Comparison of ENCODE assay signal across 12 cellular contexts in the genomic region with DNA sequence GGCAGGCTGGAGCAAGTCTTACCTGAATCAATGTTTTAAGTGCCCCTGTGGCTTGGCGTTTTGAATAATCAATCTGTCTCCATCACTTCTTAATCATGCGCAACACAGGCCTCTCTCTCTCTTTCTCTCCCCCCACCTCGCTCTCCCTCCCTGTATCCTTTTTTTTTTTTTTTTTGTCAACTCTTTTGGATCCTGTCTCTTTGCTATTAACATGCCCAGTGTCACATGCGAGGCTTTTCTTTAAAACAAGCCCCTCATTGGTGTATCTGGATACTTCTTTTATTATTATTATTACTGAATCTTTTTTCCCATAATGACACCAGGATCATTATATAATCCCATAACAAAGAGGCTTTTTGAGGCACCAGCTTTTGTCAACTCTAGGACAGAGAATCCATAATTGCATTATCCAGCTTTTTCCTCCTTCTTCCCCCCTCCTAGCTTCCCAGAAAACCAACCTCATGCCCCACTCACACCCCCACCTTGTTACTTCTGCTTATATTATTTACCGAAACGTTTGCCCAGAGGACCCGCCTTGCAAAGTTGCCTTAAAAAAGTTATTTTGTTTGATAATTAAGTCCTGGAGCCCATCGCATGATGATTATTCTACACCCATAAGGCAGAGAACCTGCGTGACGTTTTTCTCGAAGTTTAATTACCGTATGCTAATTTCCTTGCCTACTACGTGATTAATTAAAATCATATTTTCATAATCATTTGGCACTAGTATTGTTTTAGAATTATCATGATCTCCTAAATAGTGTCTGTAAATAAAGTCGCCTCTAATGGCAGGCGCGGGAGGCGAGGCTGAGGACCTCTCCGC.
DNase-seq lines count a peak whose midpoint lies in the region; ATAC-seq, FAIRE-seq and TF ChIP-seq lines count a peak whose summit lies in the region.
"Had no signal": no experiment of that assay in that cellular context is flagged by ENCODE, and none has a peak within 500 bp of the region (broad histone marks: within the 10 kb centered on the region; RNA-seq: fewer than 3 reads in every experiment).

No MANE protein-coding gene starts in this region.

- no peak overlapping the region for H2AFZ ChIP-seq in neural cell (ENCODE audit: low read depth, low read length)
- H2AFZ ChIP-seq in Karpas-422 (ENCODE audit: low read length): no peak overlapping the region

- peaks cover 25% of the 10 kb centered on the region for H3K4me1 Mint-ChIP-seq in central memory CD8-positive, alpha-beta T cell

- H3K27ac ChIP-seq in neural cell (ENCODE audit: low read length): peak overlapping the region; percentile 79
- no peak overlapping the region for H3K27ac ChIP-seq in Karpas-422 (ENCODE audit: low read length)
- H3K27ac ChIP-seq: C4-2B, KMS-11 had no signal

- no peak for TF ChIP-seq EP300 in neural cell (conservative IDR thresholded peaks at IDR 0.05; ENCODE audit: poor library complexity, severe bottlenecking)

- H4K20me1 ChIP-seq in neural cell (ENCODE audit: insufficient read depth): no peaks in the 10 kb centered on the region
- H4K20me1 ChIP-seq in Karpas-422 (ENCODE audit: insufficient read depth, low read depth, low read length): no peaks in the 10 kb centered on the region

- H3K27ac Mint-ChIP-seq in central memory CD8-positive, alpha-beta T cell (ENCODE audit: low read depth): peak overlapping the region; percentile 53

- no peak for TF ChIP-seq RAD21 in neural cell (conservative IDR thresholded peaks at IDR 0.05)

- H3K4me2 ChIP-seq in neural cell (ENCODE audit: low read length): peak overlapping the region; percentile 98
- no peak overlapping the region for H3K4me2 ChIP-seq in Karpas-422 (ENCODE audit: low read depth, low read length, poor library complexity, severe bottlenecking)

- H3K9me2 ChIP-seq in neural cell (ENCODE audit: insufficient read depth, low read length) (no peaks in the 10 kb centered on the region), Karpas-422 (replicated peaks; ENCODE audit: insufficient read depth, low read length) (no peaks in the 10 kb centered on the region)

- H3K9me3 Mint-ChIP-seq in central memory CD8-positive, alpha-beta T cell: peaks cover 6% of the 10 kb centered on the region

- H3K4me3 ChIP-seq in AG10803 (ENCODE audit: low read length): peak overlapping the region; percentile 74
- peak overlapping the region; percentile 48; the same call in 1 of the 2 replicates for H3K4me3 ChIP-seq in GM08714 (ENCODE audit: low read length)
- peak overlapping the region; percentile 84 for H3K4me3 ChIP-seq in neural cell (ENCODE audit: low read length)
- no peak overlapping the region for H3K4me3 ChIP-seq in Karpas-422 (ENCODE audit: low read length)

- FAIRE-seq in D721Med (lab: Jason Lieb, UNC): no peak
- FAIRE-seq: G401.6 had no signal

- H3K27me3 ChIP-seq in neural cell (ENCODE audit: insufficient read depth, low read depth, low read length) (peaks cover 59% of the 10 kb centered on the region), Karpas-422 (ENCODE audit: low read length) (no peaks in the 10 kb centered on the region)

- H3K27me3 Mint-ChIP-seq in central memory CD8-positive, alpha-beta T cell: peaks cover 78% of the 10 kb centered on the region

- H3K9me3 ChIP-seq in neural cell (ENCODE audit: low read length) (no peaks in the 10 kb centered on the region), Karpas-422 (ENCODE audit: low read length) (no peaks in the 10 kb centered on the region)

- DNase-seq in AG10803 (ENCODE audit: low read depth): no peak
- DNase-seq in central memory CD8-positive, alpha-beta T cell (ENCODE audit: low spot score in 2 of 2): no peak
- no peak for DNase-seq in MV-4-11 (lab: John Stamatoyannopoulos, UW)
- DNase-seq in Karpas-422: no peak
- DNase-seq in D721Med (ENCODE audit: insufficient read length, low spot score): no peak
- DNase-seq: NCI-H187; stimulated activated CD4-positive, alpha-beta T cell treated with anti-CD3 and anti-CD28 coated beads, Interleukin-4, amount 100 ng/mL, for 1 hour had no signal

- no peak overlapping the region for H3K4me3 Mint-ChIP-seq in central memory CD8-positive, alpha-beta T cell

- H3F3A ChIP-seq in neural cell (ENCODE audit: insufficient read depth, low read length, poor library complexity, severe bottlenecking): peaks cover 8% of the 10 kb centered on the region

- no peak for ATAC-seq in central memory CD8-positive, alpha-beta T cell (replicated peaks; ENCODE audit: extremely low read depth, poor library complexity, severe bottlenecking)

- H3K79me2 ChIP-seq in neural cell (replicated peaks; ENCODE audit: insufficient read depth, low read length): no peaks in the 10 kb centered on the region
- H3K79me2 ChIP-seq in Karpas-422 (ENCODE audit: low read length): 0 out of 2 replicates have a peak, but pooled peaks cover 3% of the 10 kb centered on the region

- TF ChIP-seq CTCF in AG10803 (conservative IDR thresholded peaks at IDR 0.05; ENCODE audit: low read length) (no peak), neural cell (IDR thresholded peaks at IDR 0.05; ENCODE audit: poor library complexity, severe bottlenecking) (no peak), D721Med (IDR thresholded peaks at IDR 0.05; ENCODE audit: insufficient read depth, missing control alignments) (no peak)

- H3K9ac ChIP-seq in neural cell (ENCODE audit: low read length) (peak overlapping the region; percentile 80), Karpas-422 (ENCODE audit: low read length) (no peak overlapping the region)
- H3K9ac ChIP-seq: KMS-11 had no signal

- H3K36me3 ChIP-seq in neural cell (ENCODE audit: insufficient read depth, low read length): no peaks in the 10 kb centered on the region
- no peaks in the 10 kb centered on the region for H3K36me3 ChIP-seq in Karpas-422 (ENCODE audit: insufficient read depth, low read length)

- peaks cover 9% of the 10 kb centered on the region for H3K36me3 Mint-ChIP-seq in central memory CD8-positive, alpha-beta T cell (ENCODE audit: insufficient read depth)

- peaks cover 34% of the 10 kb centered on the region for H3K4me1 ChIP-seq in Karpas-422 (ENCODE audit: low read length)

TF ChIP-seq in neural cell, 6 proteins besides CTCF, POLR2A, EP300 and RAD21:
- TF ChIP-seq TAF1 (IDR thresholded peaks at IDR 0.05; ENCODE audit: low read depth): no peak
- no peak for TF ChIP-seq EZH2 (IDR thresholded peaks at IDR 0.05; ENCODE audit: borderline replicate concordance, insufficient read depth, low read length, poor library complexity, severe bottlenecking)
- TF ChIP-seq, protein P1, sequence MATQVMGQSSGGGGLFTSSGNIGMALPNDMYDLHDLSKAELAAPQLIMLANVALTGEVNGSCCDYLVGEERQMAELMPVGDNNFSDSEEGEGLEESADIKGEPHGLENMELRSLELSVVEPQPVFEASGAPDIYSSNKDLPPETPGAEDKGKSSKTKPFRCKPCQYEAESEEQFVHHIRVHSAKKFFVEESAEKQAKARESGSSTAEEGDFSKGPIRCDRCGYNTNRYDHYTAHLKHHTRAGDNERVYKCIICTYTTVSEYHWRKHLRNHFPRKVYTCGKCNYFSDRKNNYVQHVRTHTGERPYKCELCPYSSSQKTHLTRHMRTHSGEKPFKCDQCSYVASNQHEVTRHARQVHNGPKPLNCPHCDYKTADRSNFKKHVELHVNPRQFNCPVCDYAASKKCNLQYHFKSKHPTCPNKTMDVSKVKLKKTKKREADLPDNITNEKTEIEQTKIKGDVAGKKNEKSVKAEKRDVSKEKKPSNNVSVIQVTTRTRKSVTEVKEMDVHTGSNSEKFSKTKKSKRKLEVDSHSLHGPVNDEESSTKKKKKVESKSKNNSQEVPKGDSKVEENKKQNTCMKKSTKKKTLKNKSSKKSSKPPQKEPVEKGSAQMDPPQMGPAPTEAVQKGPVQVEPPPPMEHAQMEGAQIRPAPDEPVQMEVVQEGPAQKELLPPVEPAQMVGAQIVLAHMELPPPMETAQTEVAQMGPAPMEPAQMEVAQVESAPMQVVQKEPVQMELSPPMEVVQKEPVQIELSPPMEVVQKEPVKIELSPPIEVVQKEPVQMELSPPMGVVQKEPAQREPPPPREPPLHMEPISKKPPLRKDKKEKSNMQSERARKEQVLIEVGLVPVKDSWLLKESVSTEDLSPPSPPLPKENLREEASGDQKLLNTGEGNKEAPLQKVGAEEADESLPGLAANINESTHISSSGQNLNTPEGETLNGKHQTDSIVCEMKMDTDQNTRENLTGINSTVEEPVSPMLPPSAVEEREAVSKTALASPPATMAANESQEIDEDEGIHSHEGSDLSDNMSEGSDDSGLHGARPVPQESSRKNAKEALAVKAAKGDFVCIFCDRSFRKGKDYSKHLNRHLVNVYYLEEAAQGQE (IDR thresholded peaks at IDR 0.05; ENCODE audit: borderline replicate concordance): no peak
- no peak for TF ChIP-seq POLR2AphosphoS5 (IDR thresholded peaks at IDR 0.05)
- TF ChIP-seq MXI1 (conservative IDR thresholded peaks at IDR 0.05; ENCODE audit: poor library complexity, severe bottlenecking): no peak
- no peak for TF ChIP-seq SMC3 (conservative IDR thresholded peaks at IDR 0.05; ENCODE audit: poor library complexity)
